Comparison of ENCODE assay signal across 15 cellular contexts in genomic region chr7:148670807-148671206, GRCh38.
"Had no signal": no experiment of that assay in that cellular context is flagged by ENCODE, and none has a peak within 500 bp of the region (broad histone marks: within the 10 kb centered on the region; RNA-seq: fewer than 3 reads in every experiment).

No MANE protein-coding gene starts in this region.

- H3K36me3 ChIP-seq: thoracic aorta had no signal

- DNase-seq: activated CD4-positive, alpha-beta T cell treated with anti-CD3 and anti-CD28 coated beads, Interleukin-2, amount 50 U/mL, for 4 hours; activated CD4-positive, CD25-positive, alpha-beta regulatory T cell treated with anti-CD3 and anti-CD28 coated beads, Interleukin-2, amount 50 U/mL, for 72 hours; activated effector memory CD4-positive, alpha-beta T cell treated with anti-CD3 and anti-CD28 coated beads, Interleukin-2, amount 50 U/mL, for 16 hours; activated T-cell treated with anti-CD3 and anti-CD28 coated beads, Interleukin-2, amount 50 U/mL, for 4 hours; amygdala; kidney; retina; stimulated activated CD4-positive, alpha-beta T cell treated with anti-CD3 and anti-CD28 coated beads, Interleukin-15, amount 100 ng/mL, for 24 hours; stimulated activated CD4-positive, alpha-beta T cell treated with anti-CD3 and anti-CD28 coated beads, Interleukin-4, amount 100 ng/mL, for 4 hours; stimulated activated naive CD8-positive, alpha-beta T cell treated with anti-CD3 and anti-CD28 coated beads, Interleukin-15, amount 100 ng/mL, for 72 hours had no signal

- H3K79me2 ChIP-seq: hepatocyte, parathyroid adenoma had no signal

- H3K4me1 ChIP-seq: parathyroid adenoma had no signal

- H3K27ac Mint-ChIP-seq: activated naive CD8-positive, alpha-beta T cell; brain had no signal

- H3K27me3 Mint-ChIP-seq: activated naive CD8-positive, alpha-beta T cell; brain; stimulated activated naive CD8-positive, alpha-beta T cell treated with anti-CD3 and anti-CD28 coated beads, Interleukin-15, amount 100 ng/mL, for 72 hours had no signal

- H3K27me3 ChIP-seq: hepatocyte had no signal

- H3K4me1 Mint-ChIP-seq: brain had no signal

- H3K27ac ChIP-seq: hepatocyte, parathyroid adenoma, thoracic aorta had no signal

- H3K9ac ChIP-seq: parathyroid adenoma had no signal

- H2AFZ ChIP-seq: hepatocyte, parathyroid adenoma had no signal

- H3K4me2 ChIP-seq: hepatocyte had no signal

- H3K4me3 ChIP-seq: hepatocyte, thoracic aorta had no signal

- H3K4me3 Mint-ChIP-seq: activated naive CD8-positive, alpha-beta T cell; activated T-cell treated with anti-CD3 and anti-CD28 coated beads, Interleukin-2, amount 50 U/mL, for 4 hours; brain; stimulated activated naive CD8-positive, alpha-beta T cell treated with anti-CD3 and anti-CD28 coated beads, Interleukin-15, amount 100 ng/mL, for 72 hours had no signal

- H3K36me3 Mint-ChIP-seq: brain had no signal

- H3K9me3 ChIP-seq: thoracic aorta had no signal

- ATAC-seq: activated T-cell treated with anti-CD3 and anti-CD28 coated beads, Interleukin-2, amount 50 U/mL, for 4 hours; stimulated activated naive CD8-positive, alpha-beta T cell treated with anti-CD3 and anti-CD28 coated beads, Interleukin-15, amount 100 ng/mL, for 72 hours had no signal
